8 cellular contexts compared by ENCODE assay signal in the genomic region with DNA sequence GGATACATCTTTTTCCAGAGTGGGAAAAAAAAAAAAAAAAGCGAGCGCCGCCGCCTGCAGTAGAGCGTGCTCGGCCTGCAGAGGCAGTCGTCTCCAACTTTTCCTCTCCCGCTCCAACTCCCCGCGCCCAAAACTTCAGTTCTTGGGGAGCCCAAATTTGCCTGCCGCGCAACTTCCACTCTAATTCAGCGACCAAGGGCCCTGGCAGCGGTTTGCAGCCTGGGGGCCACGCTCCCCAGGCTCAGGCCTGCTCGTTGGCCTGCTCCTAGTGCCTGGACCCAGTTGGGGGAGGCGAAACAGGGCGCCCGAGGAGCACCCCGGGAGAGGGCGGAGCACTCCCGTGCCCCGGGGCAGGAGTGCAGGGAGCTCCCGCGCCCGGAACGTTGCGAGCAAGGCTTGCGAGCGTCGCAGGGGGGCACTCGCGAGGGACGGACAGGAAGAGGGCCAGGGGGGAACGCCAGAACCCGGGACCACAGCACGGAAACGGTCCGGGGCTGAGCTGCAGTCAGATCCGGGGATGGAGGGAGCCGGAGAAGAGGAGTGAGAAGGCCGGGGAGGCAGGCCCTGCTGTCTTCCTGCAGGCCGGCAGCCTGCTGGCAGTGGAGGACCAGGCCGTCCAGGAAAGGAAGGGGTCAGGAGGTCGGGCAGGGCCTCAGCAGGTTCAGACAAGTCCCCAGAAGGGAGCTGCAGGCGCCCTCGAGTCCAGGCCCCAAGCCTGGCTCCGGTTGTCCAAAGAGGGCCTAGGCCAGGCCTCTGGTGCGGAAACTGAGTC. TPM values are rescaled to one million over a fixed set of nuclear protein-coding genes. Genes with fewer than 3 reads are reported as not detected.
DNase-seq lines count a peak whose midpoint lies in the region; ATAC-seq and FAIRE-seq lines count a peak whose summit lies in the region.

A gene with protein sequence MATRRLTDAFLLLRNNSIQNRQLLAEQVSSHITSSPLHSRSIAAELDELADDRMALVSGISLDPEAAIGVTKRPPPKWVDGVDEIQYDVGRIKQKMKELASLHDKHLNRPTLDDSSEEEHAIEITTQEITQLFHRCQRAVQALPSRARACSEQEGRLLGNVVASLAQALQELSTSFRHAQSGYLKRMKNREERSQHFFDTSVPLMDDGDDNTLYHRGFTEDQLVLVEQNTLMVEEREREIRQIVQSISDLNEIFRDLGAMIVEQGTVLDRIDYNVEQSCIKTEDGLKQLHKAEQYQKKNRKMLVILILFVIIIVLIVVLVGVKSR (plus strand): TSS at position 508 of the 772 bp plus-strand sequence. CDS start 724 bp downstream, outside the sequence.

- peak within 1 kb of the TSS; percentile 94 for H3K4me3 ChIP-seq in naive thymus-derived CD4-positive, alpha-beta T cell (ENCODE audit: low read length)

- H3K27ac Mint-ChIP-seq in naive thymus-derived CD4-positive, alpha-beta T cell: peak within 1 kb of the TSS; percentile 97 to 100 (median 99)
- H3K27ac Mint-ChIP-seq in stimulated activated memory B cell treated with anti-CD40 and anti-IgM and Interleukin-4, amounts not matched to agents 10 μg/mL and 1 μg/mL and 100 μg/mL, for 72 hours: peak within 1 kb of the TSS; percentile 84

- ATAC-seq in GM21723 (IDR thresholded peaks at IDR 0.05; ENCODE audit: unreplicated experiment): peak; percentile 69
- peak; percentile 83 for ATAC-seq in naive thymus-derived CD4-positive, alpha-beta T cell
- peak; percentile 93 for ATAC-seq in stimulated activated memory B cell treated with anti-CD40 and anti-IgM and Interleukin-4, amounts not matched to agents 10 μg/mL and 1 μg/mL and 100 μg/mL, for 72 hours

- H3K9me3 Mint-ChIP-seq in naive thymus-derived CD4-positive, alpha-beta T cell: no peaks in the 10 kb centered on the region
- no peaks in the 10 kb centered on the region for H3K9me3 Mint-ChIP-seq in stimulated activated memory B cell treated with anti-CD40 and anti-IgM and Interleukin-4, amounts not matched to agents 10 μg/mL and 1 μg/mL and 100 μg/mL, for 72 hours

- H3K27ac ChIP-seq in KOPT-K1 (ENCODE audit: low read depth, low read length, poor library complexity, severe bottlenecking): peak within 1 kb of the TSS; percentile 88
- H3K27ac ChIP-seq in naive thymus-derived CD4-positive, alpha-beta T cell (ENCODE audit: low read depth, low read length): peak within 1 kb of the TSS; percentile 93

- H3K9me3 ChIP-seq in KOPT-K1 (ENCODE audit: insufficient read depth, low read length, poor library complexity, severe bottlenecking): no peaks in the 10 kb centered on the region
- H3K9me3 ChIP-seq in naive thymus-derived CD4-positive, alpha-beta T cell (ENCODE audit: control insufficient read depth in 2 of 3, low read length in 3 of 3): no peaks in the 10 kb centered on the region

- POLR2A ChIA-PET in naive thymus-derived CD4-positive, alpha-beta T cell (lab: Charles Lee): interaction anchor here (0.7 to 7.4 kb wide), 22 partner anchors 11 to 1031 kb away, joined by 3 to 99 read pairs (median 4); a partner anchor contains a TSS

- H3K27me3 ChIP-seq in naive thymus-derived CD4-positive, alpha-beta T cell (ENCODE audit: control insufficient read depth in 2 of 2, insufficient read depth in 2 of 2, low read length in 2 of 2): no peaks in the 10 kb centered on the region

- peaks cover 16% of the 10 kb centered on the region for H3K36me3 ChIP-seq in KOPT-K1 (ENCODE audit: insufficient read depth, low read length)
- peaks cover 0 to 13% (median 0%) of the 10 kb centered on the region in 3 experiments for H3K36me3 ChIP-seq in naive thymus-derived CD4-positive, alpha-beta T cell (ENCODE audit: control insufficient read depth in 2 of 3, insufficient read depth in 3 of 3, low read length in 3 of 3)

- H3K4me1 Mint-ChIP-seq in naive thymus-derived CD4-positive, alpha-beta T cell: peaks cover 14 to 35% (median 28%) of the 10 kb centered on the region in 7 donors
- peaks cover 23% of the 10 kb centered on the region for H3K4me1 Mint-ChIP-seq in stimulated activated memory B cell treated with anti-CD40 and anti-IgM and Interleukin-4, amounts not matched to agents 10 μg/mL and 1 μg/mL and 100 μg/mL, for 72 hours

- intact Hi-C loops in naive thymus-derived CD4-positive, alpha-beta T cell (cut with micrococcal nuclease): loop anchor here (1.0 to 10.0 kb wide), 15 partner anchors 41 to 1256 kb away; a partner anchor contains a TSS

- H3K27me3 Mint-ChIP-seq in naive thymus-derived CD4-positive, alpha-beta T cell: peaks cover 0 to 4% (median 0%) of the 10 kb centered on the region in 5 donors
- no peaks in the 10 kb centered on the region for H3K27me3 Mint-ChIP-seq in stimulated activated memory B cell treated with anti-CD40 and anti-IgM and Interleukin-4, amounts not matched to agents 10 μg/mL and 1 μg/mL and 100 μg/mL, for 72 hours

- CTCF ChIA-PET in naive thymus-derived CD4-positive, alpha-beta T cell (lab: Charles Lee): interaction anchor here (0.6 to 2.4 kb wide), 16 partner anchors 9 to 1057 kb away, joined by 3 to 27 read pairs (median 4); a partner anchor contains a TSS

- peaks cover 0 to 14% (median 3%) of the 10 kb centered on the region in 5 donors for H3K36me3 Mint-ChIP-seq in naive thymus-derived CD4-positive, alpha-beta T cell
- H3K36me3 Mint-ChIP-seq in stimulated activated memory B cell treated with anti-CD40 and anti-IgM and Interleukin-4, amounts not matched to agents 10 μg/mL and 1 μg/mL and 100 μg/mL, for 72 hours: peaks cover 6% of the 10 kb centered on the region

- peak within 1 kb of the TSS; percentile 94 to 100 (median 98) for H3K4me3 Mint-ChIP-seq in naive thymus-derived CD4-positive, alpha-beta T cell
- peak within 1 kb of the TSS; percentile 88 for H3K4me3 Mint-ChIP-seq in stimulated activated memory B cell treated with anti-CD40 and anti-IgM and Interleukin-4, amounts not matched to agents 10 μg/mL and 1 μg/mL and 100 μg/mL, for 72 hours

- FAIRE-seq in RCC 7860 (lab: Jason Lieb, UNC): no peak

- peak; percentile 29 for DNase-seq in DMS153 treated with DMSO at 0.1 percent for 48 hours (lab: John Stamatoyannopoulos, UW; ENCODE audit: unreplicated experiment)
- peak; percentile 87 for DNase-seq in RCC 7860 (ENCODE audit: low spot score)
- DNase-seq in activated T-helper 1 cell treated with anti-CD3 and anti-CD28 coated beads, Interleukin-2, amount 50 U/mL, for 16 hours (ENCODE audit: low read depth in 1 of 2, low spot score in 1 of 2): peak; percentile 77 to 83
- DNase-seq in fibroblast of gingiva (ENCODE audit: low read depth): peak; percentile 95
- DNase-seq in naive thymus-derived CD4-positive, alpha-beta T cell: peak; percentile 76 to 87 (median 84)

- H3K4me1 ChIP-seq in naive thymus-derived CD4-positive, alpha-beta T cell (ENCODE audit: control insufficient read depth in 2 of 2, insufficient read depth in 2 of 2, low read length in 2 of 2): peaks cover 24 to 32% of the 10 kb centered on the region in 2 donors

RNA-seq across cellular contexts. Expression of the gene that starts here (rescaled TPM):
- total RNA-seq in naive thymus-derived CD4-positive, alpha-beta T cell: 100 to 1,000 TPM; 173 to 225 (median 189) TPM
- 10 to 100 TPM; 32.0 to 37.2 TPM for polyA plus RNA-seq in naive thymus-derived CD4-positive, alpha-beta T cell

Comparison
In these comparisons a context has a peak if more than half of its experiments do, and no peak if none do; other contexts are left out.
1. Peak in every context shown above with its lines: DNase-seq, ATAC-seq, H3K4me3 ChIP-seq and H3K27ac ChIP-seq.
2. DNase-seq: peak in every context shown above with its lines; median percentile 95 in fibroblast of gingiva; 87 in RCC 7860; 84 in naive thymus-derived CD4-positive, alpha-beta T cell; 80 in activated T-helper 1 cell treated with anti-CD3 and anti-CD28 coated beads, Interleukin-2, amount 50 U/mL, for 16 hours; 29 in DMS153 treated with DMSO at 0.1 percent for 48 hours.